ENCODE assay signal across 13 cellular contexts in the genomic region with DNA sequence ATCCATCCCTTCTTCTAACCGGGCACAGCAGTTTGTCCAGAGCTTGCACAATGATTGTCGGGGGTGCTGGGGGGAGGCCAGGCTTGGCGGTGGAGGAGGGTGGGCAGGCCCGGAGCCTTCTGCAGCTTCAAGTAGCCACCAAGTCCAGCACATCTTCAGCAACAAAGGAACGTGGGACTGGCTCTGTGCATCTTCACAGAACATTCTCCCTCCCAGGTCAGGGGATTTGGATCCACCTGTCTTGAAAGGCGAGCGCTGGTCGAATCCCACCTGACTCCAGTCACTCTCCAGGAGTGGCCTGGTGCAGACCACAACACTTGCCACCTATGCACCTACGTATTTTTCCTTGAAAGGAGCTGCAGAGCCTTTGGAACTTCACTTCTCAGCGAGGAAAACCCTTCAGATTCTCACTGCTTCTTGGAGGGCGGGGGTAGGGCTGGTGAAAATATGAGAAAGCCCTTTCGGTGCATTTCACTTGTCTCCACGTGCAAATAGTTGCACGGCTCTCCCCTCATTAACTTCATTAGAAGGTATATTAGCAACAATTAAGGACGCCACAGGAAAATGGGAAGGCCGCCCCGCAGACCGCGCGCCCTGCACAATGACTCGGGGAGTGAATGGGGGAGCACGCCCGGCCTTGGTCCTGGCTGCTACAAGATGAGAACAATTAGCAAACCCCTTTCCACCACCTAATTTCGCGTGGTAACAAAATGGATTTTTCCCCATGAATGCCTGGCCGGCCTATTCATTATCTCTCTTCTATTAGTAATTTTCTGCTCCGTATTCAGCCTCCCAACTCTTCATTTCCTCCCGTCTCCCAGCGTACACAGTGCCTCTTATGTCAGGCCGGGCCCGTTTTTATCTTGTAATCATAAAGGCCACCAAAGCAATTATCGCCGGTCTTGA.
DNase-seq lines count a peak whose midpoint lies in the region; ATAC-seq and TF ChIP-seq lines count a peak whose summit lies in the region.
"Had no signal": no experiment of that assay in that cellular context is flagged by ENCODE, and none has a peak within 500 bp of the region (broad histone marks: within the 10 kb centered on the region; RNA-seq: fewer than 3 reads in every experiment).

No MANE protein-coding gene starts in this region.

- H2AFZ ChIP-seq in neural progenitor cell (replicated peaks), result no peak overlapping the region

- POLR2A ChIA-PET in CD4-positive, alpha-beta T cell (lab: Charles Lee), result interaction anchor here (0.6 kb wide), 1 partner anchor 190 kb away, joined by 3 read pairs; no protein-coding TSS in a partner anchor

- H3K4me3 ChIP-seq in neural progenitor cell (peak overlapping the region; percentile 55), aorta (ENCODE audit: low read length in 2 of 2) (no peak overlapping the region)

- 6 to 8% methylated on average over 33 of the region's 33 CpGs for WGBS in aorta, 2 donors

- H3K9me3 ChIP-seq in CD4-positive, alpha-beta T cell (ENCODE audit: control insufficient read depth, low read length), result no peaks in the 10 kb centered on the region
- H3K9me3 ChIP-seq in neural progenitor cell (ENCODE audit: low read depth) (no peaks in the 10 kb centered on the region), aorta (ENCODE audit: control insufficient read depth, low read length) (no peaks in the 10 kb centered on the region)

- intact Hi-C loops in CD4-positive, alpha-beta T cell (cut with DNase I, micrococcal nuclease), result no loop called here
- intact Hi-C loops in aorta (cut with DNase I), result no loop called here

- DNase-seq in CD4-positive, alpha-beta T cell, result no peak
- DNase-seq in Daoy (ENCODE audit: low read depth) (peak; percentile 3), ecto neural progenitor cell (ENCODE audit: low spot score) (peak; percentile 46), neural progenitor cell (ENCODE audit: low spot score) (peak; percentile 35), aorta (no peak), UCSD-AML1 (lab: John Stamatoyannopoulos, UW; ENCODE audit: unreplicated experiment) (no peak), NCI-H226 (no peak)
- DNase-seq: activated CD4-positive, alpha-beta T cell treated with anti-CD3 and anti-CD28 coated beads, Interleukin-2, amount 10 ng/mL, durations not matched to agents 24 days and 14 days; IMR-90; NCI-H1417 treated with DMSO at 0.1 percent for 48 hours; NCI-H446; SW 1271 had no signal

- no peaks in the 10 kb centered on the region for H3K36me3 Mint-ChIP-seq in CD4-positive, alpha-beta T cell (ENCODE audit: low read depth)
- peaks cover 49% of the 10 kb centered on the region for H3K36me3 Mint-ChIP-seq in neural progenitor cell

- peaks cover 45% of the 10 kb centered on the region for H3F3A ChIP-seq in neural progenitor cell (ENCODE audit: low read depth)

- ATAC-seq in CD4-positive, alpha-beta T cell (ENCODE audit: poor library complexity), result no peak
- ATAC-seq in aorta (ENCODE audit: low FRiP score), result no peak
- ATAC-seq: activated naive CD4-positive, alpha-beta T cell treated with anti-CD3 and anti-CD28 coated beads, Interleukin-2, amount 50 U/mL, for 72 hours had no signal

- H3K27ac Mint-ChIP-seq in CD4-positive, alpha-beta T cell, result no peak overlapping the region
- H3K27ac Mint-ChIP-seq in neural progenitor cell, result peak overlapping the region; percentile 25
- H3K27ac Mint-ChIP-seq: activated CD4-positive, alpha-beta T cell treated with anti-CD3 and anti-CD28 coated beads, Interleukin-2, amount 10 ng/mL, durations not matched to agents 24 days and 14 days had no signal

- H3K4me1 ChIP-seq in neural progenitor cell (peaks cover 88% of the 10 kb centered on the region), aorta (ENCODE audit: control insufficient read depth in 1 of 2, insufficient read depth in 2 of 2, low read length in 2 of 2) (no peaks in the 10 kb centered on the region)

- CTCF ChIA-PET in CD4-positive, alpha-beta T cell (lab: Charles Lee), result no interaction called here

- peaks cover 93% of the 10 kb centered on the region for H4K20me1 ChIP-seq in neural progenitor cell (ENCODE audit: low read depth)

- no peak for TF ChIP-seq CTCF in CD4-positive, alpha-beta T cell (IDR thresholded peaks at IDR 0.05)
- no peak for TF ChIP-seq CTCF in neural progenitor cell (IDR thresholded peaks at IDR 0.05)

- no peaks in the 10 kb centered on the region for H3K36me3 ChIP-seq in neural progenitor cell
- no peaks in the 10 kb centered on the region for H3K36me3 ChIP-seq in aorta (ENCODE audit: control insufficient read depth in 1 of 2, insufficient read depth in 2 of 2, low read length in 1 of 2)

- H3K4me1 Mint-ChIP-seq in CD4-positive, alpha-beta T cell (ENCODE audit: low read depth), result peaks cover 42% of the 10 kb centered on the region
- peaks cover 79% of the 10 kb centered on the region for H3K4me1 Mint-ChIP-seq in neural progenitor cell

- peaks cover 83% of the 10 kb centered on the region for H3K27me3 ChIP-seq in CD4-positive, alpha-beta T cell (ENCODE audit: control insufficient read depth, insufficient read depth, low read length)
- H3K27me3 ChIP-seq in neural progenitor cell, result peaks cover 100% of the 10 kb centered on the region
- H3K27me3 ChIP-seq in aorta (ENCODE audit: control insufficient read depth in 1 of 2, insufficient read depth in 2 of 2, low read length in 1 of 2), result no peaks in the 10 kb centered on the region

- no peaks in the 10 kb centered on the region for H3K9me3 Mint-ChIP-seq in CD4-positive, alpha-beta T cell
- no peaks in the 10 kb centered on the region for H3K9me3 Mint-ChIP-seq in neural progenitor cell
- H3K9me3 Mint-ChIP-seq: activated CD4-positive, alpha-beta T cell treated with anti-CD3 and anti-CD28 coated beads, Interleukin-2, amount 10 ng/mL, durations not matched to agents 24 days and 14 days; activated naive CD4-positive, alpha-beta T cell treated with anti-CD3 and anti-CD28 coated beads, Interleukin-2, amount 50 U/mL, for 72 hours had no signal

- no peak overlapping the region for H3K27ac ChIP-seq in CD4-positive, alpha-beta T cell (ENCODE audit: low read depth, low read length)
- H3K27ac ChIP-seq in neural progenitor cell (no peak overlapping the region), aorta (ENCODE audit: low read depth in 1 of 2, low read length in 2 of 2) (no peak overlapping the region)

- peak overlapping the region; percentile 95 for H3K4me2 ChIP-seq in neural progenitor cell

- peaks cover 27% of the 10 kb centered on the region for H3K79me2 ChIP-seq in neural progenitor cell (ENCODE audit: low read depth)

- H3K27me3 Mint-ChIP-seq in CD4-positive, alpha-beta T cell, result peaks cover 84% of the 10 kb centered on the region
- peaks cover 13% of the 10 kb centered on the region for H3K27me3 Mint-ChIP-seq in neural progenitor cell (ENCODE audit: insufficient read depth, low read depth)

- no peak overlapping the region for H3K9ac ChIP-seq in neural progenitor cell

- peak overlapping the region; percentile 12 for H3K4me3 Mint-ChIP-seq in CD4-positive, alpha-beta T cell
- peak overlapping the region; percentile 85 for H3K4me3 Mint-ChIP-seq in neural progenitor cell
- H3K4me3 Mint-ChIP-seq: activated CD4-positive, alpha-beta T cell treated with anti-CD3 and anti-CD28 coated beads, Interleukin-2, amount 10 ng/mL, durations not matched to agents 24 days and 14 days had no signal

Comparison
In these comparisons a context has a peak if more than half of its experiments do, and no peak if none do; other contexts are left out.
1. DNase-seq: peak in Daoy (single experiment), ecto neural progenitor cell (single experiment) and neural progenitor cell (single experiment); none in CD4-positive, alpha-beta T cell (0 of 10), aorta (0 of 2), UCSD-AML1 (single experiment) and NCI-H226 (single experiment).